In the genomic region with DNA sequence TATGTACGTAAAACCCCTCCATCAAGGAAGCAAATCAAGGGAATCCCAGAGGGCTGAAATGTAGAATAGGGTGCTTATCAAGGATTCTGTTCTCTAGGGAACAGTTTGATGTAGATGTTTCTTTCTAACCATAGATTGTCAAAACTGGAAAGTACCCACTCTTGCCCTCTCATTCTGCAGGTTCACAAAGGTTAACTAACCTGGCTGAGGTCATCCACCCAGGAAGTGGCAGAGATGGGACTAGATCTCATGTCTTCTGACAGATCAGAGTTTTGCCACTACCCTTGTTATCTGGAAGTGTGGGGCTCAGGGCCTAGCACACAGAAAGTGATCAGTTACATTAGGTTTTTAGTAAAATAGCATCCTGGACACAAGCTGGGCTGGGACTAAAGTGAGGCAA, we compare ENCODE assay signal across 21 cellular contexts. TPM values are rescaled to one million over a fixed set of nuclear protein-coding genes. Genes with fewer than 3 reads are reported as not detected.
A peak's percentile ranks its signal among the peaks of the same experiment; 100 is the strongest.
DNase-seq lines count a peak whose midpoint lies in the region; ATAC-seq, FAIRE-seq and TF ChIP-seq lines count a peak whose summit lies in the region.
"Had no signal": no experiment of that assay in that cellular context is flagged by ENCODE, and none has a peak within 500 bp of the region (broad histone marks: within the 10 kb centered on the region; RNA-seq: fewer than 3 reads in every experiment).

No MANE protein-coding gene starts in this region.

- H3F3A ChIP-seq in neural progenitor cell (ENCODE audit: low read depth) = peaks cover 11% of the 10 kb centered on the region

- H4K20me1 ChIP-seq in GM12878 (ENCODE audit: control insufficient read depth, insufficient read depth) (no peaks in the 10 kb centered on the region), neural progenitor cell (ENCODE audit: low read depth) (no peaks in the 10 kb centered on the region)

- H3K4me3 Mint-ChIP-seq in T-helper 1 cell treated with Interleukin-12 subunit alpha and Interleukin-12 subunit beta and Interleukin-4 antibody, amounts not matched to agents 30 μg/mL and 1 μg/mL, for 36 hours = no peak overlapping the region
- H3K4me3 Mint-ChIP-seq in activated naive CD8-positive, alpha-beta T cell treated with anti-CD3 and anti-CD28 coated beads, Interleukin-2, amount 10 ng/mL, durations not matched to agents 7 days and 5 days = no peak overlapping the region
- H3K4me3 Mint-ChIP-seq in activated naive CD8-positive, alpha-beta T cell treated with anti-CD3 and anti-CD28 coated beads for 36 hours = no peak overlapping the region
- no peak overlapping the region for H3K4me3 Mint-ChIP-seq in neural progenitor cell

- H3K4me3 ChIP-seq in GM12878 (no peak overlapping the region), neural progenitor cell (no peak overlapping the region)
- H3K4me3 ChIP-seq: HAP-1, MG63 had no signal

- TF ChIP-seq EP300 in GM12878 (IDR thresholded peaks at IDR 0.05; ENCODE audit: borderline replicate concordance in 1 of 2, control insufficient read depth in 1 of 2, low read depth in 2 of 2, low read length in 2 of 2) = no peak

- H3K27me3 ChIP-seq in GM12878 (replicated peaks in 1 of 2; ENCODE audit: control insufficient read depth in 2 of 2, insufficient read depth in 2 of 2, low read length in 1 of 2) (no peaks in the 10 kb centered on the region), neural progenitor cell (no peaks in the 10 kb centered on the region)
- H3K27me3 ChIP-seq: MG63 had no signal

- no peak for DNase-seq in T-helper 1 cell
- DNase-seq in activated naive CD8-positive, alpha-beta T cell treated with anti-CD3 and anti-CD28 coated beads, Interleukin-2, amount 10 ng/mL, durations not matched to agents 7 days and 5 days = no peak
- no peak for DNase-seq in activated naive CD8-positive, alpha-beta T cell treated with anti-CD3 and anti-CD28 coated beads for 36 hours
- DNase-seq in GM12878 (ENCODE audit: low read depth, low spot score) = peak; percentile 13
- no peak for DNase-seq in neural progenitor cell (ENCODE audit: low spot score)
- no peak for DNase-seq in HEK293T (ENCODE audit: extremely low spot score)
- DNase-seq: AML-193, IMR-90, Karpas-422, MG63, NCI-H1048, NCI-H1436, NCI-H1930, NCI-H526 had no signal

- no peaks in the 10 kb centered on the region for H3K36me3 ChIP-seq in GM12878 (ENCODE audit: control insufficient read depth in 2 of 2, insufficient read depth in 2 of 2, low read length in 1 of 2)
- H3K36me3 ChIP-seq in neural progenitor cell = no peaks in the 10 kb centered on the region
- H3K36me3 ChIP-seq: HAP-1, MG63 had no signal

- no peak for FAIRE-seq in GM12878 (lab: Jason Lieb, UNC)
- FAIRE-seq: D721Med, HTR-8/SVneo had no signal

- SMC1A ChIA-PET in GM12878 (lab: Charles Lee; ENCODE audit: uncharacterized antibody, unreplicated experiment) = interaction anchor here (1.6 to 1.7 kb wide), 2 partner anchors 8 to 22 kb away, joined by 3 to 4 read pairs; no protein-coding TSS in a partner anchor

- intact Hi-C loops in GM12878 (cut with micrococcal nuclease; ENCODE audit: unreplicated experiment) = no loop called here

- H3K9me3 Mint-ChIP-seq in T-helper 1 cell treated with Interleukin-12 subunit alpha and Interleukin-12 subunit beta and Interleukin-4 antibody, amounts not matched to agents 30 μg/mL and 1 μg/mL, for 36 hours = peaks cover 4% of the 10 kb centered on the region
- H3K9me3 Mint-ChIP-seq in activated naive CD8-positive, alpha-beta T cell treated with anti-CD3 and anti-CD28 coated beads, Interleukin-2, amount 10 ng/mL, durations not matched to agents 7 days and 5 days = peaks cover 1% of the 10 kb centered on the region
- peaks cover 9% of the 10 kb centered on the region for H3K9me3 Mint-ChIP-seq in activated naive CD8-positive, alpha-beta T cell treated with anti-CD3 and anti-CD28 coated beads for 36 hours
- peaks cover 2% of the 10 kb centered on the region for H3K9me3 Mint-ChIP-seq in neural progenitor cell

- TF ChIP-seq CTCF in GM12878 (IDR thresholded peaks at IDR 0.05 in 2 of 3, conservative IDR thresholded peaks at IDR 0.05 in 1 of 3; ENCODE audit: control insufficient read depth in 2 of 3, extremely low read depth in 1 of 3, insufficient read depth in 1 of 3, low read depth in 3 of 3, low read length in 3 of 3) (no peak), neural progenitor cell (IDR thresholded peaks at IDR 0.05) (no peak)

- H3K9ac ChIP-seq in GM12878 (ENCODE audit: control insufficient read depth, insufficient read depth, low read length) (no peak overlapping the region), neural progenitor cell (no peak overlapping the region)

- peak; percentile 39 for ATAC-seq in activated naive CD8-positive, alpha-beta T cell treated with anti-CD3 and anti-CD28 coated beads, Interleukin-2, amount 10 ng/mL, durations not matched to agents 7 days and 5 days (ENCODE audit: low read depth)
- ATAC-seq in GM12878 (peak; percentile 73), HG02571 (IDR thresholded peaks at IDR 0.05; ENCODE audit: unreplicated experiment) (no peak)

- in situ Hi-C loops in GM12878 (cut with MboI) = no loop called here

- peaks cover 1% of the 10 kb centered on the region for H3K36me3 Mint-ChIP-seq in T-helper 1 cell treated with Interleukin-12 subunit alpha and Interleukin-12 subunit beta and Interleukin-4 antibody, amounts not matched to agents 30 μg/mL and 1 μg/mL, for 36 hours (ENCODE audit: low read depth)
- no peaks in the 10 kb centered on the region for H3K36me3 Mint-ChIP-seq in activated naive CD8-positive, alpha-beta T cell treated with anti-CD3 and anti-CD28 coated beads, Interleukin-2, amount 10 ng/mL, durations not matched to agents 7 days and 5 days
- H3K36me3 Mint-ChIP-seq in activated naive CD8-positive, alpha-beta T cell treated with anti-CD3 and anti-CD28 coated beads for 36 hours = peaks cover 7% of the 10 kb centered on the region
- no peaks in the 10 kb centered on the region for H3K36me3 Mint-ChIP-seq in neural progenitor cell

- no peak overlapping the region; the same call in 1 of the 2 replicates for H2AFZ ChIP-seq in GM12878 (ENCODE audit: control insufficient read depth, low read depth, low read length)
- no peak overlapping the region for H2AFZ ChIP-seq in neural progenitor cell (replicated peaks)

- 0% methylated on average over 1 of the region's 1 CpG for WGBS in GM12878 (ENCODE audit: insufficient coverage, insufficient replicate concordance, low lambda C conversion rate, missing lambda C conversion rate)

- CTCF ChIA-PET in GM12878 (lab: Yijun Ruan, JAX) = interaction anchor here (0.7 to 0.8 kb wide), 2 partner anchors 74 to 158 kb away, joined by 3 read pairs; no protein-coding TSS in a partner anchor
- CTCF ChIA-PET in HEK293T (lab: Yijun Ruan, JAX) = no interaction called here

- H3K27ac ChIP-seq in GM12878 (ENCODE audit: control insufficient read depth, insufficient read depth) (no peak overlapping the region), neural progenitor cell (no peak overlapping the region)
- H3K27ac ChIP-seq: 22Rv1, C4-2B had no signal

- H3K79me2 ChIP-seq in GM12878 (ENCODE audit: control insufficient read depth, insufficient read depth, low read length) (no peaks in the 10 kb centered on the region), neural progenitor cell (ENCODE audit: low read depth) (no peaks in the 10 kb centered on the region)

- RAD21 ChIA-PET in GM12878 (lab: Charles Lee; ENCODE audit: unreplicated experiment) = interaction anchor here (1.0 to 1.5 kb wide), 2 partner anchors 13 to 40 kb away, joined by 3 read pairs; no protein-coding TSS in a partner anchor

- POLR2A ChIA-PET in activated naive CD8-positive, alpha-beta T cell treated with anti-CD3 and anti-CD28 coated beads, Interleukin-2, amount 10 ng/mL, durations not matched to agents 7 days and 5 days (lab: Charles Lee) = no interaction called here
- POLR2A ChIA-PET in GM12878 (lab: Charles Lee) (no interaction called here), HEK293T (lab: Yijun Ruan, JAX) (no interaction called here)

- TF ChIP-seq RAD21 in GM12878 (IDR thresholded peaks at IDR 0.05; ENCODE audit: insufficient read depth, low read depth, low read length) = no peak

- peak overlapping the region; percentile 68 for H3K27ac Mint-ChIP-seq in T-helper 1 cell treated with Interleukin-12 subunit alpha and Interleukin-12 subunit beta and Interleukin-4 antibody, amounts not matched to agents 30 μg/mL and 1 μg/mL, for 36 hours
- H3K27ac Mint-ChIP-seq in activated naive CD8-positive, alpha-beta T cell treated with anti-CD3 and anti-CD28 coated beads, Interleukin-2, amount 10 ng/mL, durations not matched to agents 7 days and 5 days = peak overlapping the region; percentile 39
- no peak overlapping the region for H3K27ac Mint-ChIP-seq in activated naive CD8-positive, alpha-beta T cell treated with anti-CD3 and anti-CD28 coated beads for 36 hours
- H3K27ac Mint-ChIP-seq in neural progenitor cell = no peak overlapping the region

- TF ChIP-seq POLR2A in GM12878 (IDR thresholded peaks at IDR 0.05; ENCODE audit: low read depth, low read length) = no peak

- no peaks in the 10 kb centered on the region for H3K9me3 ChIP-seq in GM12878 (replicated peaks; ENCODE audit: control insufficient read depth, insufficient read depth, low read length)
- H3K9me3 ChIP-seq in neural progenitor cell (ENCODE audit: low read depth) = no peaks in the 10 kb centered on the region
- H3K9me3 ChIP-seq: HAP-1, MG63 had no signal

- H3K27me3 Mint-ChIP-seq in T-helper 1 cell treated with Interleukin-12 subunit alpha and Interleukin-12 subunit beta and Interleukin-4 antibody, amounts not matched to agents 30 μg/mL and 1 μg/mL, for 36 hours (ENCODE audit: low read depth) = no peaks in the 10 kb centered on the region
- no peaks in the 10 kb centered on the region for H3K27me3 Mint-ChIP-seq in activated naive CD8-positive, alpha-beta T cell treated with anti-CD3 and anti-CD28 coated beads, Interleukin-2, amount 10 ng/mL, durations not matched to agents 7 days and 5 days
- H3K27me3 Mint-ChIP-seq in activated naive CD8-positive, alpha-beta T cell treated with anti-CD3 and anti-CD28 coated beads for 36 hours = no peaks in the 10 kb centered on the region
- peaks cover 5% of the 10 kb centered on the region for H3K27me3 Mint-ChIP-seq in neural progenitor cell (ENCODE audit: insufficient read depth, low read depth)

- H3K4me1 ChIP-seq in GM12878 (ENCODE audit: control insufficient read depth, insufficient read depth, low read length) (no peaks in the 10 kb centered on the region), neural progenitor cell (peaks cover 8% of the 10 kb centered on the region)
- H3K4me1 ChIP-seq: HAP-1 had no signal

- no TSS peak for BruUV-seq in GM12878 (replicated peaks; lab: Mats Ljungman, UMichigan)

- H3K4me2 ChIP-seq in GM12878 (ENCODE audit: control insufficient read depth, insufficient read depth) (no peak overlapping the region), neural progenitor cell (no peak overlapping the region)

- H3K4me1 Mint-ChIP-seq in T-helper 1 cell treated with Interleukin-12 subunit alpha and Interleukin-12 subunit beta and Interleukin-4 antibody, amounts not matched to agents 30 μg/mL and 1 μg/mL, for 36 hours (ENCODE audit: low read depth) = peaks cover 16% of the 10 kb centered on the region
- H3K4me1 Mint-ChIP-seq in activated naive CD8-positive, alpha-beta T cell treated with anti-CD3 and anti-CD28 coated beads, Interleukin-2, amount 10 ng/mL, durations not matched to agents 7 days and 5 days = peaks cover 13% of the 10 kb centered on the region
- peaks cover 9% of the 10 kb centered on the region for H3K4me1 Mint-ChIP-seq in activated naive CD8-positive, alpha-beta T cell treated with anti-CD3 and anti-CD28 coated beads for 36 hours
- peaks cover 13% of the 10 kb centered on the region for H3K4me1 Mint-ChIP-seq in neural progenitor cell

RNA-seq across cellular contexts. Expression of a gene that starts 47.4 kb away (rescaled TPM):
- total RNA-seq in activated naive CD8-positive, alpha-beta T cell treated with anti-CD3 and anti-CD28 coated beads, Interleukin-2, amount 10 ng/mL, durations not matched to agents 7 days and 5 days = 10 to 100 TPM; 52.2 to 56.4 TPM
- total RNA-seq in activated naive CD8-positive, alpha-beta T cell treated with anti-CD3 and anti-CD28 coated beads for 36 hours = 10 to 100 TPM; 79.7 to 85.0 TPM
- total RNA-seq in GM12878 (2013; cell fraction: nucleolus; rRNA removed) = 32.5 and 37.0 TPM in 2 replicates
- total RNA-seq in GM12878 (2014; rRNA removed) = 11.2 and 11.9 TPM in 2 replicates
- 7.1 and 7.3 TPM in 2 replicates for total RNA-seq in GM12878 (2014; rRNA removed; fragmentation: Illumina TruSeq; extraction: Trizol)
- 12.4 and 13.0 TPM in 2 replicates for total RNA-seq in GM12878 (2021)
- polyA plus RNA-seq in GM12878 (2011; ENCODE audit: low read depth) = 3.1 TPM
- polyA plus RNA-seq in GM12878 (2011; rRNA removed) = 14.1 and 18.3 TPM in 2 replicates
- polyA plus RNA-seq in GM12878 (2011; cell fraction: cytosol; rRNA removed) = 19.1 and 25.6 TPM in 2 replicates
- 71.3 and 78.7 TPM in 2 replicates for polyA plus RNA-seq in GM12878 (2011; cell fraction: nucleus; rRNA removed)
- 3.7 and 5.5 TPM in 2 replicates for polyA plus RNA-seq in GM12878 (2012)
- polyA plus RNA-seq in GM12878 (2014; fragmentation: Illumina TruSeq; extraction: Trizol) = 6.9 and 7.1 TPM in 2 replicates
- 1 to 10 TPM; 1.8 to 2.2 TPM for polyA plus RNA-seq in GM12878 (2014; fragmentation: Nextera tagmentation; extraction: Ambion mirVana)
- 9.5 and 11.6 TPM in 2 replicates for polyA plus RNA-seq in GM12878 (2014; rRNA removed)
- 1 to 10 TPM; 6.0 to 7.5 TPM for polyA plus RNA-seq in GM12878 (2016; fragmentation: Nextera tagmentation; extraction: Ambion mirVana)
- polyA minus RNA-seq in GM12878 (2011; rRNA and poly(A)+ RNA removed) = 23.6 and 29.8 TPM in 2 replicates
- polyA minus RNA-seq in GM12878 (2011; cell fraction: cytosol; rRNA and poly(A)+ RNA removed) = 10.5 and 13.4 TPM in 2 replicates
- 25.0 and 43.4 TPM in 2 replicates for polyA minus RNA-seq in GM12878 (2011; cell fraction: nucleus; rRNA and poly(A)+ RNA removed)
- total RNA-seq in neural progenitor cell (ENCODE audit: low replicate concordance) = 0.12 TPM in 1 of 2 replicates, not detected in the other

Comparison
In these comparisons a context has a peak if more than half of its experiments do, and no peak if none do; other contexts are left out.
1. H3K27ac Mint-ChIP-seq: peak in T-helper 1 cell treated with Interleukin-12 subunit alpha and Interleukin-12 subunit beta and Interleukin-4 antibody, amounts not matched to agents 30 μg/mL and 1 μg/mL, for 36 hours (single experiment) and activated naive CD8-positive, alpha-beta T cell treated with anti-CD3 and anti-CD28 coated beads, Interleukin-2, amount 10 ng/mL, durations not matched to agents 7 days and 5 days (single experiment); none in activated naive CD8-positive, alpha-beta T cell treated with anti-CD3 and anti-CD28 coated beads for 36 hours (single experiment) and neural progenitor cell (single experiment).